ENCODE assay signal across 10 cellular contexts in the genomic region with DNA sequence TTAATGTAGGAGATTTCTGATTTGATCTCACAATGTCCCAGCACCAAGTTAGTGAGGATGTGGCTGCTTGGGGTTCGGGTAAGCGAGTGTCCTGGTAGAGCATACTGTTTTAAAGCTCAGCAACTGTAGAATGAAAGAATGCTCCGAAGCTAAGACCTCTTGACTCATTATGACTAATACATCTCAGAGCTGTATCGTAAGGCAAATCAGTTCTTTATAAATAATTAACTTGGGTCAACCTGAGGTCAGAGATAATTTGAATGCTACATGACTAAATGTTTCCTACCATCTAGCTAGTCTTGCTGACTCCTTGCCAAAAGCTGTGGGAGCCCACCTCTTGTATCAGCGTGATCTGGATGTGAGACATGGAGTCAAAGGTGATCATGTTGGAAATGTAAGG.
A peak's percentile ranks its signal among the peaks of the same experiment; 100 is the strongest.
DNase-seq lines count a peak whose midpoint lies in the region; ATAC-seq and TF ChIP-seq lines count a peak whose summit lies in the region.
"Had no signal": no experiment of that assay in that cellular context is flagged by ENCODE, and none has a peak within 500 bp of the region (broad histone marks: within the 10 kb centered on the region; RNA-seq: fewer than 3 reads in every experiment).

No MANE protein-coding gene starts in this region.

- H3K4me3 ChIP-seq in A673 (ENCODE audit: low read depth, low read length, poor library complexity, severe bottlenecking) (no peak overlapping the region), Panc1 (ENCODE audit: low read depth in 2 of 2, low read length in 2 of 2) (no peak overlapping the region)

- H3K27me3 ChIP-seq in A673 (replicated peaks; ENCODE audit: insufficient read depth, low read depth, low read length, poor library complexity) (no peaks in the 10 kb centered on the region), Panc1 (ENCODE audit: control insufficient read depth, insufficient read depth, low read length) (no peaks in the 10 kb centered on the region), foreskin keratinocyte (no peaks in the 10 kb centered on the region)

- POLR2A ChIA-PET in A673 (lab: Charles Lee; ENCODE audit: low non-redundant PET), result no interaction called here
- POLR2A ChIA-PET in Panc1 (lab: Charles Lee), result no interaction called here

- H3K4me1 ChIP-seq in A673 (ENCODE audit: insufficient read depth, low read length, poor library complexity, severe bottlenecking) (no peaks in the 10 kb centered on the region), Panc1 (ENCODE audit: control insufficient read depth, insufficient read depth, low read length) (no peaks in the 10 kb centered on the region), foreskin keratinocyte (no peaks in the 10 kb centered on the region)

- H3K27ac ChIP-seq in A673 (ENCODE audit: low read depth, low read length, poor library complexity, severe bottlenecking) (no peak overlapping the region), Panc1 (ENCODE audit: low read length) (no peak overlapping the region), foreskin keratinocyte (no peak overlapping the region)

- H3K36me3 ChIP-seq in A673 (ENCODE audit: insufficient read depth, low read length, poor library complexity, severe bottlenecking), result no peaks in the 10 kb centered on the region
- H3K36me3 ChIP-seq in Panc1 (ENCODE audit: control insufficient read depth, insufficient read depth, low read length), result no peaks in the 10 kb centered on the region

- H3K9me3 ChIP-seq in A673 (ENCODE audit: low read depth, low read length, poor library complexity, severe bottlenecking) (no peaks in the 10 kb centered on the region), Panc1 (ENCODE audit: control insufficient read depth, insufficient read depth, low read depth, low read length) (no peaks in the 10 kb centered on the region)

- BruUV-seq in A673 (replicated peaks; lab: Mats Ljungman, UMichigan) (no TSS peak), Panc1 (replicated peaks; lab: Mats Ljungman, UMichigan) (no TSS peak)

- intact Hi-C loops in A673 (cut with micrococcal nuclease; ENCODE audit: unreplicated experiment) (no loop called here), Panc1 (cut with micrococcal nuclease; ENCODE audit: unreplicated experiment) (no loop called here)

- in situ Hi-C loops in Panc1 (cut with HindIII; ENCODE audit: low pct_unique_long_range_greater_than_20kb, low sequenced_read_pairs), result no loop called here

- peak; percentile 88 for ATAC-seq in GM19467 (IDR thresholded peaks at IDR 0.05; ENCODE audit: unreplicated experiment)
- ATAC-seq in Panc1, result peak; percentile 65
- peak; percentile 97 for ATAC-seq in foreskin keratinocyte

- CTCF ChIA-PET in A673 (lab: Charles Lee), result no interaction called here
- CTCF ChIA-PET in Panc1 (lab: Charles Lee), result no interaction called here

- DNase-seq in A673 (ENCODE audit: low spot score) (peak; percentile 16), Panc1 (ENCODE audit: low read depth, low spot score) (no peak), foreskin keratinocyte (peak; percentile 54 to 69), occipital lobe (lab: John Stamatoyannopoulos, UW) (no peak), NCI-H2029 treated with DMSO at 0.1 percent for 48 hours (lab: John Stamatoyannopoulos, UW) (no peak), NCI-H2227 treated with DMSO at 0.1 percent for 48 hours (lab: John Stamatoyannopoulos, UW) (no peak), iPS-NIHi11 (ENCODE audit: low spot score) (no peak)
- DNase-seq: DMS79 treated with DMSO at 0.1 percent for 48 hours, naive B cell had no signal

- TF ChIP-seq CTCF in A673 (conservative IDR thresholded peaks at IDR 0.05; ENCODE audit: low read depth, low read length), result no peak
- TF ChIP-seq CTCF in Panc1 (IDR thresholded peaks at IDR 0.05), result no peak
- TF ChIP-seq CTCF in foreskin keratinocyte (conservative IDR thresholded peaks at IDR 0.05), result no peak

Comparison
In these comparisons a context has a peak if more than half of its experiments do, and no peak if none do; other contexts are left out.
1. DNase-seq: peak in A673 (single experiment) and foreskin keratinocyte (2 of 2); none in Panc1 (single experiment), occipital lobe (single experiment), NCI-H2029 treated with DMSO at 0.1 percent for 48 hours (single experiment), NCI-H2227 treated with DMSO at 0.1 percent for 48 hours (single experiment) and iPS-NIHi11 (single experiment).
2. Peak in every context shown above with its lines, with median percentiles within 50 percentile points of each other: ATAC-seq.